ENCODE assay signal across 8 cellular contexts in the genomic region with DNA sequence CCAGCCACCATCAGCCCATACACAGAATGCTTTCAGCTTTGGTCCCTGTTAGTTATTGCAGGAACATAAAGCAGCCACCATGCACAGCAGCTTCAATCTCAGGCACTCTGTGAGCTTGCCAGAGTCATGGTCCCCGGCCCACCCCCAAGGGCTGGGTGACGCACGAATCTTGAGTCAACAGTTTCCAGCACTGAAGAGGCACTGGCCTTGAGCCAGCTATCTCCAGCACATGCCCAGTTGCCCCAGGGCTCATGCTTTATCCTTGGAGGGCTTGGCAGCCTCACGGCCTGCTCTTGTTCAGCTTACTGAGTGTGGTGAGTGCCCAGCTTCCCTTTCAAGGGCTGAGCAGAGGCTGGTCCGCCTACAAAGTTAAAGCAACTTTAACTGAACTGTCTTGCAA.
DNase-seq lines count a peak whose midpoint lies in the region; ATAC-seq lines count a peak whose summit lies in the region.

No MANE protein-coding gene starts in this region.

- ATAC-seq in activated CD8-positive, alpha-beta T cell treated with anti-CD3 and anti-CD28 coated beads, Interleukin-2, amount 10 ng/mL, durations not matched to agents 7 days and 5 days: no peak
- no peak for ATAC-seq in GM19463 (IDR thresholded peaks at IDR 0.05; ENCODE audit: unreplicated experiment)
- ATAC-seq in GM19452 (IDR thresholded peaks at IDR 0.05; ENCODE audit: unreplicated experiment): no peak
- no peak for ATAC-seq in GM21360 (IDR thresholded peaks at IDR 0.05; ENCODE audit: unreplicated experiment)

- no peak overlapping the region for H3K4me3 ChIP-seq in rectal smooth muscle tissue (ENCODE audit: low read length)

- peaks cover 3% of the 10 kb centered on the region for H3K27me3 Mint-ChIP-seq in activated CD8-positive, alpha-beta T cell treated with anti-CD3 and anti-CD28 coated beads, Interleukin-2, amount 10 ng/mL, durations not matched to agents 7 days and 5 days (ENCODE audit: low read depth)

- peaks cover 25% of the 10 kb centered on the region for H3K4me1 Mint-ChIP-seq in activated CD8-positive, alpha-beta T cell treated with anti-CD3 and anti-CD28 coated beads, Interleukin-2, amount 10 ng/mL, durations not matched to agents 7 days and 5 days (ENCODE audit: low read depth)

- H3K36me3 ChIP-seq in rectal smooth muscle tissue (ENCODE audit: control insufficient read depth, insufficient read depth, low read length): no peaks in the 10 kb centered on the region

- no peaks in the 10 kb centered on the region for H3K9me3 Mint-ChIP-seq in activated CD8-positive, alpha-beta T cell treated with anti-CD3 and anti-CD28 coated beads, Interleukin-2, amount 10 ng/mL, durations not matched to agents 7 days and 5 days (ENCODE audit: insufficient read depth)

- no peak overlapping the region for H3K9ac ChIP-seq in rectal smooth muscle tissue (ENCODE audit: low read length)

- CTCF ChIA-PET in activated CD8-positive, alpha-beta T cell treated with anti-CD3 and anti-CD28 coated beads, Interleukin-2, amount 10 ng/mL, durations not matched to agents 7 days and 5 days (lab: Charles Lee): interaction anchor here (0.9 kb wide), 1 partner anchor 35 kb away, joined by 3 read pairs; no protein-coding TSS in a partner anchor

- peaks cover 11% of the 10 kb centered on the region for H3K4me1 ChIP-seq in rectal smooth muscle tissue (ENCODE audit: control insufficient read depth, insufficient read depth, low read length)

- POLR2A ChIA-PET in activated CD8-positive, alpha-beta T cell treated with anti-CD3 and anti-CD28 coated beads, Interleukin-2, amount 10 ng/mL, durations not matched to agents 7 days and 5 days (lab: Charles Lee): no interaction called here

- H3K27ac ChIP-seq in rectal smooth muscle tissue (ENCODE audit: low read depth, low read length): peak overlapping the region; percentile 76

- H3K4me3 Mint-ChIP-seq in activated CD8-positive, alpha-beta T cell treated with anti-CD3 and anti-CD28 coated beads, Interleukin-2, amount 10 ng/mL, durations not matched to agents 7 days and 5 days: no peak overlapping the region

- H3K27me3 ChIP-seq in rectal smooth muscle tissue (ENCODE audit: control insufficient read depth, insufficient read depth, low read length): no peaks in the 10 kb centered on the region

- no peaks in the 10 kb centered on the region for H3K36me3 Mint-ChIP-seq in activated CD8-positive, alpha-beta T cell treated with anti-CD3 and anti-CD28 coated beads, Interleukin-2, amount 10 ng/mL, durations not matched to agents 7 days and 5 days (ENCODE audit: low read depth)

- H3K27ac Mint-ChIP-seq in activated CD8-positive, alpha-beta T cell treated with anti-CD3 and anti-CD28 coated beads, Interleukin-2, amount 10 ng/mL, durations not matched to agents 7 days and 5 days: no peak overlapping the region

- DNase-seq in H4 (ENCODE audit: low spot score) (peak; percentile 78), OCI-M1 (lab: John Stamatoyannopoulos, UW) (peak; percentile 11), fibroblast of the conjunctiva (ENCODE audit: low read depth) (peak; percentile 75)
- no peak for DNase-seq in activated CD8-positive, alpha-beta T cell treated with anti-CD3 and anti-CD28 coated beads, Interleukin-2, amount 10 ng/mL, durations not matched to agents 7 days and 5 days
